ENCODE assay signal across 8 cellular contexts in the genomic region with DNA sequence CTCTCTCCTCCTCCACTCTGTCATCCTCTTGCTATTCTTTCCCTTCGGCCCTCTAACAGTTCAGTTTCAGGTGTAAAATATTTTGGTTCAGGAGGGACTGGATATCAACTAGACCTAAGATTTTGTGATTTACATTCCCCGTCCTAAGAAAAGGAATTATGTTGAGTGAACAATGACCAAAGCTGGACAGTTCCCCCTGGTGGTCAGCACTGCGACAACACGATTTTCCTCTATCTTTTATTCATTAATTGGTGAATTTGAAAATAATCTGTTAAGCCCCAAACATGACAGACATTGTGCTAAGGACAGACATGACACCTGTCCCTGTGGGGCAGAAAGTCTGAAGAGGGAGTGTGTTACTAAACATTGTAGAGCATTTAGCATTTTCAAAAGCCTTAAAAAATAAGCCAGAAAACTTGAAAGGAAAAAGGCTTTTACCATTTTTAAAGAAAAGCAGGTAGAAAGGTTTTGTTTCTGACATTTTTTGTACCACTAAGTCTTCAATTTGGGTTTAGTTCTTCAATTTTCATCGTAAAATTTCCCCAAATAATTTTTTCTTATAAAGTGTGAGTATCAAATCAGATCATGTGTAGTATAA. TPM values are rescaled to one million over a fixed set of nuclear protein-coding genes. Genes with fewer than 3 reads are reported as not detected.
A peak's percentile ranks its signal among the peaks of the same experiment; 100 is the strongest.
DNase-seq lines count a peak whose midpoint lies in the region; ATAC-seq and TF ChIP-seq lines count a peak whose summit lies in the region.

No MANE protein-coding gene starts in this region.

- no peak overlapping the region for H3K4me3 Mint-ChIP-seq in endothelial cell (ENCODE audit: unreplicated experiment)
- H3K4me3 Mint-ChIP-seq in neural crest cell: peak overlapping the region; percentile 7
- no peak overlapping the region for H3K4me3 Mint-ChIP-seq in T-cell

- POLR2A ChIA-PET in T-cell (lab: Charles Lee): no interaction called here

- TF ChIP-seq CTCF in AG10803 (conservative IDR thresholded peaks at IDR 0.05; ENCODE audit: low read length): peak; percentile 87
- TF ChIP-seq CTCF in GM20000 (IDR thresholded peaks at IDR 0.05; ENCODE audit: extremely low read depth, missing control alignments): peak; percentile 21
- TF ChIP-seq CTCF in endothelial cell (IDR thresholded peaks at IDR 0.05; ENCODE audit: unreplicated experiment): peak; percentile 80
- TF ChIP-seq CTCF in neural crest cell (conservative IDR thresholded peaks at IDR 0.05): peak; percentile 81

- ATAC-seq in T-cell (replicated peaks in 1 of 4) (no peak), HG03280 (IDR thresholded peaks at IDR 0.05; ENCODE audit: unreplicated experiment) (no peak)

- H3K4me3 ChIP-seq in AG10803 (ENCODE audit: low read length): no peak overlapping the region

- H3K4me1 Mint-ChIP-seq in endothelial cell (ENCODE audit: unreplicated experiment) (no peaks in the 10 kb centered on the region), neural crest cell (peaks cover 41% of the 10 kb centered on the region), T-cell (no peaks in the 10 kb centered on the region)

- peak; percentile 46 for DNase-seq in AG10803 (ENCODE audit: low read depth)
- peak; percentile 25 for DNase-seq in GM20000 (ENCODE audit: low spot score)
- DNase-seq in OCI-M1 (lab: John Stamatoyannopoulos, UW): peak; percentile 72
- DNase-seq in endothelial cell (ENCODE audit: low spot score): peak; percentile 44
- peak; percentile 44 for DNase-seq in neural crest cell (ENCODE audit: low read depth, low spot score)
- no peak for DNase-seq in T-cell
- DNase-seq in cerebellar nuclear complex (lab: John Stamatoyannopoulos, UW): no peak

- H3K9me3 Mint-ChIP-seq in endothelial cell (ENCODE audit: unreplicated experiment): no peaks in the 10 kb centered on the region
- H3K9me3 Mint-ChIP-seq in neural crest cell: no peaks in the 10 kb centered on the region
- no peaks in the 10 kb centered on the region for H3K9me3 Mint-ChIP-seq in T-cell

- no peak overlapping the region for H3K27ac Mint-ChIP-seq in endothelial cell (ENCODE audit: unreplicated experiment)
- H3K27ac Mint-ChIP-seq in neural crest cell (ENCODE audit: unreplicated experiment): no peak overlapping the region
- H3K27ac Mint-ChIP-seq in T-cell: no peak overlapping the region

- CTCF ChIA-PET in T-cell (lab: Charles Lee): no interaction called here

- H3K36me3 Mint-ChIP-seq in endothelial cell (ENCODE audit: low read depth, unreplicated experiment): no peaks in the 10 kb centered on the region
- H3K36me3 Mint-ChIP-seq in neural crest cell (ENCODE audit: low read depth): peaks cover 5% of the 10 kb centered on the region
- no peaks in the 10 kb centered on the region for H3K36me3 Mint-ChIP-seq in T-cell

- H3K27me3 Mint-ChIP-seq in endothelial cell (ENCODE audit: unreplicated experiment) (no peaks in the 10 kb centered on the region), neural crest cell (ENCODE audit: low read depth) (no peaks in the 10 kb centered on the region), T-cell (no peaks in the 10 kb centered on the region)

RNA-seq across cellular contexts. Expression of gene GTF2A1L, which starts 28.4 kb away (rescaled TPM):
- total RNA-seq in endothelial cell (ENCODE audit: unreplicated experiment) (not detected), neural crest cell (not detected in 2 replicates), T-cell (not detected)

RNA-seq across cellular contexts. Expression of gene STON1, which starts 59.3 kb away (rescaled TPM):
- total RNA-seq in endothelial cell (ENCODE audit: unreplicated experiment) (3.1 TPM), neural crest cell (13.2 and 15.0 TPM in 2 replicates), T-cell (1 to 10 TPM; 2.5 to 3.8 (median 2.6) TPM)

Comparison
In these comparisons a context has a peak if more than half of its experiments do, and no peak if none do; other contexts are left out.
1. DNase-seq: peak in AG10803 (single experiment), GM20000 (single experiment), OCI-M1 (single experiment), endothelial cell (single experiment) and neural crest cell (single experiment); none in T-cell (0 of 34) and cerebellar nuclear complex (0 of 2).
2. CTCF ChIP-seq: peak in every context shown above with its lines; median percentile 87 in AG10803; 81 in neural crest cell; 80 in endothelial cell; 21 in GM20000.